In the genomic region with DNA sequence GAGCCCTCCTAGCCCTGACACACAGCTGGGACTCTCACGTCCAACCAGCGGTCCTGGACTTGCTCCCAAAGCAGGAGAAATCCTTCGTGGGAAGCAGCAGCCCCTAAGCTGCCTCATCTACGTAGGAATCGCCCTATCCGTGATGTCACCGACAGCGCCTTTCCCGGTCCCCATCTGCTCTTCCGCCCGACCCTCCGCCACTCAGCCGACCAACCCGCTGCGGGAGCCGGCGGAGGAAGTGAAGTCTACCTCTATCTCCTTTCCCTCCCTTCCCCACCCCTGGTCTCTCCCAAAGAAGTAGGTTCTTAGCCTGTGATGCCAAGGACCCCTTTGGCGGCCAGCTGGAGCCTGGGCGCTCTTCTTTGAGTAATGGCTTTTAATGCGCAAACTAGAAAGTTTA, we compare ENCODE assay signal across 15 cellular contexts.
"Had no signal": no experiment of that assay in that cellular context is flagged by ENCODE, and none has a peak within 500 bp of the region (broad histone marks: within the 10 kb centered on the region; RNA-seq: fewer than 3 reads in every experiment).

No MANE protein-coding gene starts in this region.

- H3K9me3 ChIP-seq: breast epithelium, heart left ventricle, prostate gland had no signal

- H3K4me3 ChIP-seq: prostate gland, smooth muscle cell had no signal

- H3K4me1 ChIP-seq: breast epithelium, prostate gland had no signal

- ATAC-seq: activated CD8-positive, alpha-beta T cell treated with anti-CD3 and anti-CD28 coated beads, Interleukin-2, amount 10 ng/mL, durations not matched to agents 7 days and 5 days; activated naive CD8-positive, alpha-beta T cell treated with anti-CD3 and anti-CD28 coated beads, Interleukin-2, amount 50 U/mL, for 24 hours; effector memory CD8-positive, alpha-beta T cell; heart left ventricle; right cardiac atrium; stimulated activated naive CD8-positive, alpha-beta T cell treated with anti-CD3 and anti-CD28 coated beads, Interleukin-15, amount 100 ng/mL, for 72 hours had no signal

- H3K27ac Mint-ChIP-seq: activated CD4-positive, alpha-beta T cell treated with anti-CD3 and anti-CD28 coated beads, Interleukin-2, amount 10 ng/mL, durations not matched to agents 24 days and 14 days; activated CD8-positive, alpha-beta T cell treated with anti-CD3 and anti-CD28 coated beads, Interleukin-2, amount 10 ng/mL, durations not matched to agents 7 days and 5 days; activated naive CD8-positive, alpha-beta T cell treated with anti-CD3 and anti-CD28 coated beads, Interleukin-2, amount 50 U/mL, for 24 hours; effector memory CD8-positive, alpha-beta T cell; mesothelial cell of epicardium; stimulated activated naive CD8-positive, alpha-beta T cell treated with anti-CD3 and anti-CD28 coated beads, Interleukin-15, amount 100 ng/mL, for 72 hours had no signal

- DNase-seq: activated CD4-positive, alpha-beta T cell treated with anti-CD3 and anti-CD28 coated beads, Interleukin-2, amount 10 ng/mL, durations not matched to agents 24 days and 14 days; activated CD4-positive, CD25-positive, alpha-beta regulatory T cell; activated CD8-positive, alpha-beta T cell treated with anti-CD3 and anti-CD28 coated beads, Interleukin-2, amount 10 ng/mL, durations not matched to agents 7 days and 5 days; activated naive CD4-positive, alpha-beta T cell treated with Interleukin-2 at 50 U/mL for 16 hours; activated naive CD8-positive, alpha-beta T cell treated with anti-CD3 and anti-CD28 coated beads, Interleukin-2, amount 50 U/mL, for 24 hours; dermis blood vessel endothelial cell; effector memory CD8-positive, alpha-beta T cell; heart left ventricle; right cardiac atrium; stimulated activated naive CD8-positive, alpha-beta T cell treated with anti-CD3 and anti-CD28 coated beads, Interleukin-15, amount 100 ng/mL, for 72 hours had no signal

- H3K36me3 ChIP-seq: breast epithelium, heart left ventricle, prostate gland had no signal

- H3K4me3 Mint-ChIP-seq: activated CD8-positive, alpha-beta T cell treated with anti-CD3 and anti-CD28 coated beads, Interleukin-2, amount 10 ng/mL, durations not matched to agents 7 days and 5 days; activated naive CD8-positive, alpha-beta T cell treated with anti-CD3 and anti-CD28 coated beads, Interleukin-2, amount 50 U/mL, for 24 hours; effector memory CD8-positive, alpha-beta T cell; mesothelial cell of epicardium; neural crest cell had no signal

- H3K36me3 Mint-ChIP-seq: mesothelial cell of epicardium had no signal

- H3K9me3 Mint-ChIP-seq: effector memory CD8-positive, alpha-beta T cell had no signal

- H3K27ac ChIP-seq: breast epithelium, heart left ventricle, prostate gland had no signal

- H3K4me1 Mint-ChIP-seq: mesothelial cell of epicardium, neural crest cell had no signal
